ENCODE assay signal across 22 cellular contexts in the genomic region with DNA sequence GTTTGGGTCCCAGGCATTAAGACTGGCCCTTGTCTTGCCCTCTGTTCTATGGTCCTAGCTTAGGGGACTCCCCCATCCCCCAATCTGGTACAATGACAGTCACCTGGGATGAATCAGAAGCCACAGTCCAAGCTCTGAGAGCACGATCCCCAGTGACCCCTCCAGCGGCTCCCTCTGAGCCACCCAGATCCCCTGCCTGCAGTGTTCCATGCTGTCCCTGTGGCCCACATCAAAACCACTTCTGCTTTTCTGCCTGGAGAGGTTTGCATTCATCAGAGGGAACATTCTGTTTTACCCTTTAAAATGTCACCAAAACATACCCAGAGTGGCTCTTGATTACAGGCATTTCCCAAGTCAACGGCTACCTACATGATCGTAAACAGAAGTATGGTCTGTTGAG. TPM values are rescaled to one million over a fixed set of nuclear protein-coding genes. Genes with fewer than 3 reads are reported as not detected.
DNase-seq lines count a peak whose midpoint lies in the region; ATAC-seq, FAIRE-seq and TF ChIP-seq lines count a peak whose summit lies in the region.
"Had no signal": no experiment of that assay in that cellular context is flagged by ENCODE, and none has a peak within 500 bp of the region (broad histone marks: within the 10 kb centered on the region; RNA-seq: fewer than 3 reads in every experiment).

No MANE protein-coding gene starts in this region.

- H3K23me2 ChIP-seq in H9 (ENCODE audit: insufficient read length, low read depth, low read length, poor library complexity, severe bottlenecking) = no peaks in the 10 kb centered on the region

- no peaks in the 10 kb centered on the region for H3K4me1 Mint-ChIP-seq in stimulated activated memory B cell treated with anti-CD40 and anti-IgM and Interleukin-4, amounts not matched to agents 10 μg/mL and 1 μg/mL and 100 μg/mL, for 72 hours
- peaks cover 3 to 6% of the 10 kb centered on the region in 2 experiments; a peak in 1 of 4 replicates for H3K4me1 Mint-ChIP-seq in H9

- DNase-seq in GM12891 (ENCODE audit: insufficient read length, low spot score) (no peak), MV-4-11 (lab: John Stamatoyannopoulos, UW) (peak; percentile 80), SIG-M5 treated with dmso at 0.1 percent for 504 hours (lab: John Stamatoyannopoulos, UW; ENCODE audit: unreplicated experiment) (peak; percentile 28), epidermal melanocyte (ENCODE audit: insufficient read length, low spot score) (no peak), hippocampal formation (lab: John Stamatoyannopoulos, UW) (no peak), H9 (no peak)
- DNase-seq: DMS 273 treated with DMSO at 0.1 percent for 48 hours, DND-41, GM23248, HCEC 1CT, NCI-H1092 treated with DMSO at 0.1 percent for 48 hours, NCI-H146, NCI-H2081, NCI-H2227 treated with DMSO at 0.1 percent for 48 hours, NCI-H510A treated with DMSO at 0.1 percent for 48 hours, NCI-H82 had no signal

- H2BK20ac ChIP-seq in H9 (ENCODE audit: low read depth, low read length, poor library complexity, severe bottlenecking) = no peak overlapping the region

- H2BK5ac ChIP-seq in H9 (ENCODE audit: insufficient read length, low read length) = no peak overlapping the region

- H3K9me3 ChIP-seq in H9 (ENCODE audit: control insufficient read depth, low read depth, low read length) = no peaks in the 10 kb centered on the region

- H2BK12ac ChIP-seq in H9 (ENCODE audit: insufficient read length, low read depth, low read length) = no peak overlapping the region

- H2BK120ac ChIP-seq in H9 (ENCODE audit: low read depth, low read length, poor library complexity, severe bottlenecking) = no peak overlapping the region

- H4K20me1 ChIP-seq in H9 (ENCODE audit: control insufficient read depth, insufficient read depth, insufficient read length) = no peaks in the 10 kb centered on the region

- H3K27me3 ChIP-seq in H9 (ENCODE audit: insufficient read depth, low read length) = no peaks in the 10 kb centered on the region

- no peak for FAIRE-seq in GM12891 (lab: Jason Lieb, UNC)

- peaks cover 8% of the 10 kb centered on the region for H3K9me3 Mint-ChIP-seq in stimulated activated memory B cell treated with anti-CD40 and anti-IgM and Interleukin-4, amounts not matched to agents 10 μg/mL and 1 μg/mL and 100 μg/mL, for 72 hours
- no peaks in the 10 kb centered on the region; a peak in 1 of 5 replicates for H3K9me3 Mint-ChIP-seq in H9

- no peak overlapping the region for H4K5ac ChIP-seq in H9 (ENCODE audit: insufficient read length, low read depth, low read length)

- H3K27ac ChIP-seq in H9 (ENCODE audit: insufficient read length, low read depth, low read length) = no peak overlapping the region
- H3K27ac ChIP-seq: C4-2B, GM23248 had no signal

- no peak overlapping the region for H3T11ph ChIP-seq in H9 (ENCODE audit: low read length)

- no peaks in the 10 kb centered on the region for H3K36me3 Mint-ChIP-seq in stimulated activated memory B cell treated with anti-CD40 and anti-IgM and Interleukin-4, amounts not matched to agents 10 μg/mL and 1 μg/mL and 100 μg/mL, for 72 hours
- H3K36me3 Mint-ChIP-seq in H9 (ENCODE audit: insufficient read depth in 1 of 3, low read depth in 3 of 3) = peaks cover 0 to 2% (median 0%) of the 10 kb centered on the region in 3 experiments; a peak in 1 of 7 replicates

- H4K91ac ChIP-seq in H9 (ENCODE audit: insufficient read length, low read depth, low read length) = no peak overlapping the region

- no peak overlapping the region for H3K4me2 ChIP-seq in H9 (ENCODE audit: insufficient read depth, insufficient read length, low read length)

- WGBS in H9 (ENCODE audit: extremely low coverage, insufficient read length, low lambda C conversion rate) = no CpG with 5 or more reads among the region's 4 CpGs

- H3K27ac Mint-ChIP-seq in stimulated activated memory B cell treated with anti-CD40 and anti-IgM and Interleukin-4, amounts not matched to agents 10 μg/mL and 1 μg/mL and 100 μg/mL, for 72 hours = no peak overlapping the region
- peak overlapping the region in 1 of 3 experiments; percentile 7; a peak in 1 of 7 replicates for H3K27ac Mint-ChIP-seq in H9

- no peak for TF ChIP-seq CTCF in H9 (conservative IDR thresholded peaks at IDR 0.05)

- no peaks in the 10 kb centered on the region for H3K4me1 ChIP-seq in H9 (ENCODE audit: insufficient read depth, low read length)

- no peaks in the 10 kb centered on the region for H3K79me2 ChIP-seq in H9 (ENCODE audit: insufficient read depth, low read length)

- no peak overlapping the region for H3K4ac ChIP-seq in H9 (ENCODE audit: low read depth, low read length)

- no peak overlapping the region for H3K56ac ChIP-seq in H9 (ENCODE audit: insufficient read length, low read depth, low read length)

- ATAC-seq in stimulated activated memory B cell treated with anti-CD40 and anti-IgM and Interleukin-4, amounts not matched to agents 10 μg/mL and 1 μg/mL and 100 μg/mL, for 72 hours = peak; percentile 59
- ATAC-seq: Panc1 had no signal

- H2BK15ac ChIP-seq in H9 (ENCODE audit: low read depth, low read length) = no peak overlapping the region

- no peak overlapping the region for H3K18ac ChIP-seq in H9 (ENCODE audit: insufficient read length, low read depth, low read length)

- no peak overlapping the region; the same call in 1 of the 2 replicates for H3K14ac ChIP-seq in H9 (ENCODE audit: insufficient read depth, low read length)

- H3K23ac ChIP-seq in H9 (ENCODE audit: insufficient read length, low read depth, low read length) = no peak overlapping the region

- H4K8ac ChIP-seq in H9 (replicated peaks; ENCODE audit: insufficient read length, low read depth, low read length) = no peak overlapping the region

- no peak overlapping the region for H2AK5ac ChIP-seq in H9 (ENCODE audit: insufficient read length, low read length)

- no peak for TF ChIP-seq POLR2A in GM12891 (IDR thresholded peaks at IDR 0.05; ENCODE audit: low read depth, low read length)

- H2AFZ ChIP-seq in H9 (ENCODE audit: low read length) = no peak overlapping the region
- H2AFZ ChIP-seq: GM23248 had no signal

- H3K79me1 ChIP-seq in H9 (ENCODE audit: insufficient read depth, low read depth, low read length, poor library complexity, severe bottlenecking) = no peaks in the 10 kb centered on the region

- H3K27me3 Mint-ChIP-seq in stimulated activated memory B cell treated with anti-CD40 and anti-IgM and Interleukin-4, amounts not matched to agents 10 μg/mL and 1 μg/mL and 100 μg/mL, for 72 hours = no peaks in the 10 kb centered on the region
- H3K27me3 Mint-ChIP-seq in H9 (ENCODE audit: low read depth) = peaks cover 5% of the 10 kb centered on the region

- H3K9ac ChIP-seq in H9 (ENCODE audit: extremely low read depth, insufficient read length, low read length) = no peak overlapping the region
- H3K9ac ChIP-seq: GM23248 had no signal

- no peak overlapping the region for H3K4me3 Mint-ChIP-seq in stimulated activated memory B cell treated with anti-CD40 and anti-IgM and Interleukin-4, amounts not matched to agents 10 μg/mL and 1 μg/mL and 100 μg/mL, for 72 hours
- H3K4me3 Mint-ChIP-seq in H9 = no peak overlapping the region

TF ChIP-seq in GM12891, 5 proteins besides CTCF, POLR2A, EP300 and RAD21:
- no peak for TF ChIP-seq TAF1 (IDR thresholded peaks at IDR 0.05; ENCODE audit: low read depth, low read length)
- TF ChIP-seq SPI1 (IDR thresholded peaks at IDR 0.05; ENCODE audit: low read depth, low read length) = 0 out of 2 replicates have a peak, but pooled peaks have one; percentile 18

RNA-seq across cellular contexts. Expression of a gene that starts 47.5 kb away (rescaled TPM):
- 0.01 TPM for polyA plus RNA-seq in GM12891 (2012; ENCODE audit: low read depth, missing spikeins)
- 2.3 and 2.4 TPM in 2 replicates for total RNA-seq in H9 (2021)
- total RNA-seq: G401; GM23248; SK-MEL-5; T-helper 2 cell treated with Interferon-gamma antibody and Interleukin-4, amounts not matched to agents 100 ng/mL and 5 ng/mL, for 36 hours had no signal
- polyA plus RNA-seq: GM23248 had no signal

Comparison
In these comparisons a context has a peak if more than half of its experiments do, and no peak if none do; other contexts are left out.
1. DNase-seq: peak in MV-4-11 (single experiment) and SIG-M5 treated with dmso at 0.1 percent for 504 hours (single experiment); none in GM12891 (single experiment), epidermal melanocyte (single experiment), hippocampal formation (0 of 2) and H9 (single experiment).